In the genomic region with DNA sequence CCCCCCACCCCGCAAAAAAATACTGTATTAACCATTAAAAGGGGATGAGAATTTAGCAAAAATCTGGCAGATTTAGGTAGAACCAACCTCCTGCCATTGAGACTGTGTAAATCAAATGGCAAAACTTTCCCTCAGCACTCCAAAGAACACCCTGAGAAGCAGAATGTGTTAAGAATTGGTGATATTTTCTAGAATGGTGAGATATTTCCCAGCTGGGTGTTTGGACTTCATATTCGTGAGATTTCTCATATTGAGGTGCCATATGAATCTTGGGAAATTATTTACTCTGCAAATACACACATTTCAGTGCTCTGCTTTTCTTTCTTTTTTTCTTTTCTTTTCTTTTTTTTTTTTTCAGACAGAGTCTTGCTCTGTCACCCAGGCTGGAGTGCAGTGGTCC, we compare ENCODE assay signal across 27 cellular contexts.
"Had no signal": no experiment of that assay in that cellular context is flagged by ENCODE, and none has a peak within 500 bp of the region (broad histone marks: within the 10 kb centered on the region; RNA-seq: fewer than 3 reads in every experiment).

No MANE protein-coding gene starts in this region.

- H3K27ac ChIP-seq: stomach, suprapubic skin, testis, thoracic aorta, thyroid gland, tibial artery, tibial nerve, transverse colon, upper lobe of left lung, upper lobe of right lung, uterus, vagina had no signal

- H3K4me3 ChIP-seq: stomach, suprapubic skin, testis, thoracic aorta, thyroid gland, tibial artery, tibial nerve, transverse colon, upper lobe of left lung, upper lobe of right lung, uterus, vagina had no signal

- DNase-seq: stimulated activated CD4-positive, alpha-beta T cell treated with anti-CD3 and anti-CD28 coated beads, Interleukin-2, amount 100 ng/mL, for 48 hours; stimulated activated CD4-positive, alpha-beta T cell treated with anti-CD3 and anti-CD28 coated beads, Interleukin-4, amount 100 ng/mL, for 1 hour; stimulated activated CD4-positive, alpha-beta T cell treated with anti-CD3 and anti-CD28 coated beads, Interleukin-4, amount 100 ng/mL, for 24 hours; stimulated activated CD4-positive, alpha-beta T cell treated with anti-CD3 and anti-CD28 coated beads, Interleukin-4, amount 100 ng/mL, for 4 hours; stimulated activated CD8-positive, alpha-beta memory T cell treated with anti-CD3 and anti-CD28 coated beads, Interleukin-4, amount 100 ng/mL, for 48 hours; stimulated activated naive B cell treated with anti-CD40 and anti-IgM and Interleukin-4, amounts not matched to agents 10 μg/mL and 1 μg/mL and 100 μg/mL, for 72 hours; stimulated activated naive CD4-positive, alpha-beta T cell; stimulated activated naive CD4-positive, alpha-beta T cell treated with Interleukin-2 at 50 U/mL for 16 hours; stimulated activated naive CD8-positive, alpha-beta T cell treated with anti-CD3 and anti-CD28 coated beads, Interleukin-15, amount 100 ng/mL, for 72 hours; stimulated activated naive CD8-positive, alpha-beta T cell treated with anti-CD3 and anti-CD28 coated beads, Interleukin-15, Interleukin-2, amounts not matched to agents 100 U/mL and 50 U/mL, for 24 hours; stomach; substantia nigra; testis; thyroid gland; tibial artery; transverse colon; trophoblast cell; upper lobe of left lung; upper lobe of right lung; uterus had no signal

- H3K9me3 ChIP-seq: stomach, suprapubic skin, testis, thoracic aorta, thyroid gland, tibial artery, tibial nerve, transverse colon, upper lobe of left lung, upper lobe of right lung, uterus, vagina had no signal

- FAIRE-seq: urothelium cell line had no signal

- H3K36me3 ChIP-seq: stomach, suprapubic skin, thoracic aorta, thyroid gland, transverse colon, upper lobe of left lung, upper lobe of right lung, uterus, vagina had no signal

- H3K27me3 ChIP-seq: stomach, suprapubic skin, testis, thyroid gland, tibial artery, tibial nerve, transverse colon, upper lobe of left lung, upper lobe of right lung, uterus, vagina had no signal

- H3K4me1 ChIP-seq: stomach, suprapubic skin, testis, thyroid gland, tibial artery, transverse colon, upper lobe of left lung, upper lobe of right lung, uterus, vagina had no signal

- ATAC-seq: stimulated activated effector memory CD8-positive, alpha-beta T cell treated with anti-CD3 and anti-CD28 coated beads, Interleukin-12 subunit alpha, Interleukin-12 subunit beta, amount 100 ng/mL, for 72 hours; stimulated activated memory B cell treated with anti-CD40 and anti-IgM and Interleukin-4, amounts not matched to agents 10 μg/mL and 1 μg/mL and 100 μg/mL, for 72 hours; stimulated activated naive B cell treated with anti-CD40 and anti-IgM and Interleukin-4, amounts not matched to agents 10 μg/mL and 1 μg/mL and 100 μg/mL, for 72 hours; stimulated activated naive CD8-positive, alpha-beta T cell treated with anti-CD3 and anti-CD28 coated beads, Interleukin-15, amount 100 ng/mL, for 72 hours; stimulated activated naive CD8-positive, alpha-beta T cell treated with anti-CD3 and anti-CD28 coated beads, Interleukin-15, Interleukin-2, amounts not matched to agents 100 U/mL and 50 U/mL, for 24 hours; upper lobe of right lung had no signal
